24 cellular contexts compared by ENCODE assay signal in genomic region chr10:34341473-34341872, GRCh38.
DNase-seq lines count a peak whose midpoint lies in the region; ATAC-seq and TF ChIP-seq lines count a peak whose summit lies in the region.
"Had no signal": no experiment of that assay in that cellular context is flagged by ENCODE, and none has a peak within 500 bp of the region (broad histone marks: within the 10 kb centered on the region; RNA-seq: fewer than 3 reads in every experiment).

No MANE protein-coding gene starts in this region.

- H3K36me3 Mint-ChIP-seq in type B pancreatic cell, result peaks cover 22% of the 10 kb centered on the region
- H3K36me3 Mint-ChIP-seq: activated naive CD8-positive, alpha-beta T cell; CD4-positive, alpha-beta memory T cell had no signal

- H3K27me3 ChIP-seq in left ventricle myocardium inferior (ENCODE audit: low read depth), result no peaks in the 10 kb centered on the region
- H3K27me3 ChIP-seq: body of pancreas, heart left ventricle, pancreas, sigmoid colon had no signal

- peak overlapping the region; percentile 20 for H3K4me3 Mint-ChIP-seq in type B pancreatic cell
- H3K4me3 Mint-ChIP-seq: activated naive CD8-positive, alpha-beta T cell; CD4-positive, alpha-beta memory T cell; endodermal cell; GM23338 had no signal

- no peaks in the 10 kb centered on the region for H3K36me3 ChIP-seq in left ventricle myocardium inferior
- H3K36me3 ChIP-seq: heart left ventricle, pancreas had no signal

- ATAC-seq in Right ventricle myocardium inferior (no peak), GM21447 (IDR thresholded peaks at IDR 0.05; ENCODE audit: unreplicated experiment) (no peak)
- ATAC-seq: body of pancreas, GM23338 had no signal

- peak overlapping the region; percentile 5 for H3K4me3 ChIP-seq in left ventricle myocardium inferior
- no peak overlapping the region for H3K4me3 ChIP-seq in fibroblast of the aortic adventitia (ENCODE audit: low read depth, low read length)
- H3K4me3 ChIP-seq: body of pancreas, GM23338, lung, pancreas, sigmoid colon had no signal

- H3K9me3 Mint-ChIP-seq in type B pancreatic cell, result peaks cover 5% of the 10 kb centered on the region
- H3K9me3 Mint-ChIP-seq: CD4-positive, alpha-beta memory T cell; endodermal cell; GM23338 had no signal

- TF ChIP-seq CTCF in left ventricle myocardium inferior (IDR thresholded peaks at IDR 0.05; ENCODE audit: borderline replicate concordance) (no peak), fibroblast of the aortic adventitia (IDR thresholded peaks at IDR 0.05; ENCODE audit: insufficient read depth, low read length) (no peak), type B pancreatic cell (conservative IDR thresholded peaks at IDR 0.05) (no peak)

- intact Hi-C loops in left ventricle myocardium inferior (cut with micrococcal nuclease), result no loop called here
- intact Hi-C loops in Right ventricle myocardium inferior (cut with DNase I), result no loop called here

- H3K27ac Mint-ChIP-seq in type B pancreatic cell, result peak overlapping the region; percentile 72
- H3K27ac Mint-ChIP-seq: activated naive CD8-positive, alpha-beta T cell; endodermal cell; GM23338 had no signal

- H3K27ac ChIP-seq in left ventricle myocardium inferior (replicated peaks), result no peak overlapping the region
- H3K27ac ChIP-seq: body of pancreas, heart left ventricle, HL-60, pancreas, RWPE1, sigmoid colon had no signal

- no peaks in the 10 kb centered on the region for H3K27me3 Mint-ChIP-seq in type B pancreatic cell
- H3K27me3 Mint-ChIP-seq: activated naive CD8-positive, alpha-beta T cell; CD4-positive, alpha-beta memory T cell had no signal

- H3K9me3 ChIP-seq in left ventricle myocardium inferior (replicated peaks), result no peaks in the 10 kb centered on the region
- H3K9me3 ChIP-seq: body of pancreas, heart left ventricle, sigmoid colon had no signal

- peaks cover 49% of the 10 kb centered on the region for H3K4me1 Mint-ChIP-seq in type B pancreatic cell (ENCODE audit: unreplicated experiment)
- H3K4me1 Mint-ChIP-seq: endodermal cell had no signal

- peaks cover 6% of the 10 kb centered on the region for H3K4me1 ChIP-seq in left ventricle myocardium inferior
- H3K4me1 ChIP-seq: pancreas had no signal

- DNase-seq in left ventricle myocardium inferior, result no peak
- DNase-seq in Right ventricle myocardium inferior (ENCODE audit: missing footprints), result no peak
- DNase-seq in NCI-H69 (lab: John Stamatoyannopoulos, UW), result peak; percentile 81
- peak; percentile 69 for DNase-seq in fibroblast of the aortic adventitia (ENCODE audit: low read depth)
- DNase-seq in type B pancreatic cell (ENCODE audit: extremely low spot score, unreplicated experiment), result no peak
- no peak for DNase-seq in activated effector memory CD4-positive, alpha-beta T cell treated with Interleukin-2 at 50 U/mL for 16 hours
- no peak for DNase-seq in UCSD-AML1 (lab: John Stamatoyannopoulos, UW; ENCODE audit: unreplicated experiment)
- DNase-seq: activated CD4-positive, alpha-beta T cell treated with anti-CD3 and anti-CD28 coated beads for 4 hours; body of pancreas; CD4-positive, alpha-beta memory T cell; DMS53; endodermal cell; heart left ventricle; IMR-90; NCI-H187; NCI-H226; pancreas; sigmoid colon had no signal

Comparison
In these comparisons a context has a peak if more than half of its experiments do, and no peak if none do; other contexts are left out.
1. DNase-seq: peak in NCI-H69 (single experiment) and fibroblast of the aortic adventitia (single experiment); none in left ventricle myocardium inferior (single experiment), Right ventricle myocardium inferior (single experiment), type B pancreatic cell (single experiment), activated effector memory CD4-positive, alpha-beta T cell treated with Interleukin-2 at 50 U/mL for 16 hours (single experiment) and UCSD-AML1 (single experiment).